ENCODE assay signal across 16 cellular contexts in genomic region chr21:20040768-20041167, GRCh38.
DNase-seq lines count a peak whose midpoint lies in the region; ATAC-seq and TF ChIP-seq lines count a peak whose summit lies in the region.
"Had no signal": no experiment of that assay in that cellular context is flagged by ENCODE, and none has a peak within 500 bp of the region (broad histone marks: within the 10 kb centered on the region; RNA-seq: fewer than 3 reads in every experiment).

No MANE protein-coding gene starts in this region.

- peaks cover 7% of the 10 kb centered on the region for H3K36me3 Mint-ChIP-seq in MCF 10A (ENCODE audit: insufficient read depth, unreplicated experiment)
- H3K36me3 Mint-ChIP-seq in naive thymus-derived CD8-positive, alpha-beta T cell: no peaks in the 10 kb centered on the region
- H3K36me3 Mint-ChIP-seq: memory B cell had no signal

- no peaks in the 10 kb centered on the region for H3K27me3 Mint-ChIP-seq in MCF 10A (ENCODE audit: insufficient read depth, unreplicated experiment)
- H3K27me3 Mint-ChIP-seq in naive thymus-derived CD8-positive, alpha-beta T cell: no peaks in the 10 kb centered on the region
- H3K27me3 Mint-ChIP-seq: B cell, memory B cell had no signal

- H3K4me1 ChIP-seq in breast epithelium: no peaks in the 10 kb centered on the region
- H3K4me1 ChIP-seq: ascending aorta, psoas muscle, stomach had no signal

- no TSS peak for BruUV-seq in MCF 10A (replicated peaks; lab: Mats Ljungman, UMichigan)

- peaks cover 22% of the 10 kb centered on the region for H3K9me3 Mint-ChIP-seq in MCF 10A (ENCODE audit: unreplicated experiment)
- peaks cover 0 to 20% (median 6%) of the 10 kb centered on the region in 9 donors for H3K9me3 Mint-ChIP-seq in naive thymus-derived CD8-positive, alpha-beta T cell

- H3K27ac Mint-ChIP-seq in MCF 10A (ENCODE audit: low read depth, unreplicated experiment): no peak overlapping the region
- H3K27ac Mint-ChIP-seq in naive thymus-derived CD8-positive, alpha-beta T cell: no peak overlapping the region
- H3K27ac Mint-ChIP-seq: B cell, memory B cell had no signal

- H3K36me3 ChIP-seq in breast epithelium: no peaks in the 10 kb centered on the region
- H3K36me3 ChIP-seq: ascending aorta, stomach had no signal

- TF ChIP-seq CTCF in MCF 10A (IDR thresholded peaks at IDR 0.05; ENCODE audit: unreplicated experiment) (peak; percentile 40), breast epithelium (IDR thresholded peaks at IDR 0.05) (peak in 1 of 3 donors; percentile 40), retinal pigment epithelial cell (conservative IDR thresholded peaks at IDR 0.05; ENCODE audit: low read depth, low read length) (peak; percentile 18)

- H3K27ac ChIP-seq in breast epithelium: no peak overlapping the region
- H3K27ac ChIP-seq: ascending aorta, psoas muscle, stomach had no signal

- CTCF ChIA-PET in MCF 10A (lab: Yijun Ruan, JAX): interaction anchor here (0.7 to 2.4 kb wide), 12 partner anchors 10 to 719 kb away, joined by 3 to 15 read pairs (median 4); no protein-coding TSS in a partner anchor

- intact Hi-C loops in MCF 10A (cut with micrococcal nuclease) (no loop called here), breast epithelium (cut with DNase I; ENCODE audit: low total_unique reads) (loop anchor here (5.0 kb wide), 1 partner anchor 747 kb away; no protein-coding TSS in a partner anchor)

- no peak for ATAC-seq in naive thymus-derived CD8-positive, alpha-beta T cell
- no peak for ATAC-seq in GM19351 (IDR thresholded peaks at IDR 0.05; ENCODE audit: unreplicated experiment)
- ATAC-seq: psoas muscle had no signal

- H3K9me3 ChIP-seq in breast epithelium: peaks cover 0 to 4% of the 10 kb centered on the region in 2 donors
- H3K9me3 ChIP-seq: ascending aorta, psoas muscle had no signal

- POLR2A ChIA-PET in MCF 10A (lab: Yijun Ruan, JAX): interaction anchor here (0.8 to 1.2 kb wide), 2 partner anchors 10 to 66 kb away, joined by 3 read pairs; no protein-coding TSS in a partner anchor
- POLR2A ChIA-PET in naive thymus-derived CD8-positive, alpha-beta T cell (lab: Charles Lee): no interaction called here

- no peak overlapping the region for H3K4me3 ChIP-seq in breast epithelium
- no peak overlapping the region for H3K4me3 ChIP-seq in retinal pigment epithelial cell (ENCODE audit: low read length)
- H3K4me3 ChIP-seq: ascending aorta, psoas muscle, stomach had no signal

- H3K27me3 ChIP-seq in breast epithelium: no peaks in the 10 kb centered on the region
- H3K27me3 ChIP-seq: ascending aorta, stomach had no signal

- no peak overlapping the region for H3K4me3 Mint-ChIP-seq in MCF 10A (ENCODE audit: unreplicated experiment)
- H3K4me3 Mint-ChIP-seq in naive thymus-derived CD8-positive, alpha-beta T cell: no peak overlapping the region
- H3K4me3 Mint-ChIP-seq: B cell, memory B cell had no signal

- no peaks in the 10 kb centered on the region for H3K4me1 Mint-ChIP-seq in MCF 10A (ENCODE audit: insufficient read depth, unreplicated experiment)
- no peaks in the 10 kb centered on the region for H3K4me1 Mint-ChIP-seq in naive thymus-derived CD8-positive, alpha-beta T cell
- H3K4me1 Mint-ChIP-seq: B cell, memory B cell had no signal

- TF ChIP-seq POLR2A in breast epithelium (IDR thresholded peaks at IDR 0.05): no peak
- no peak for TF ChIP-seq POLR2A in erythroblast (IDR thresholded peaks at IDR 0.05; ENCODE audit: low read length)

- DNase-seq in MCF 10A (ENCODE audit: unreplicated experiment) (peak; percentile 21), breast epithelium (ENCODE audit: low spot score in 2 of 2) (no peak), OCI-M1 (lab: John Stamatoyannopoulos, UW) (peak; percentile 87), erythroblast (lab: John Stamatoyannopoulos, UW) (peak; percentile 5 to 13), retinal pigment epithelial cell (ENCODE audit: low read depth) (no peak), kidney glomerular epithelial cell (lab: John Stamatoyannopoulos, UW) (no peak)
- DNase-seq in naive thymus-derived CD8-positive, alpha-beta T cell: no peak
- DNase-seq: activated CD4-positive, alpha-beta T cell treated with anti-CD3 and anti-CD28 coated beads for 1 hour; effector memory CD4-positive, alpha-beta T cell; IMR-90; psoas muscle; stomach had no signal

Comparison
In these comparisons a context has a peak if more than half of its experiments do, and no peak if none do; other contexts are left out.
1. DNase-seq: peak in MCF 10A (single experiment), OCI-M1 (single experiment) and erythroblast (2 of 2); none in breast epithelium (0 of 2), retinal pigment epithelial cell (single experiment), naive thymus-derived CD8-positive, alpha-beta T cell (0 of 10) and kidney glomerular epithelial cell (single experiment).